In the genomic region with DNA sequence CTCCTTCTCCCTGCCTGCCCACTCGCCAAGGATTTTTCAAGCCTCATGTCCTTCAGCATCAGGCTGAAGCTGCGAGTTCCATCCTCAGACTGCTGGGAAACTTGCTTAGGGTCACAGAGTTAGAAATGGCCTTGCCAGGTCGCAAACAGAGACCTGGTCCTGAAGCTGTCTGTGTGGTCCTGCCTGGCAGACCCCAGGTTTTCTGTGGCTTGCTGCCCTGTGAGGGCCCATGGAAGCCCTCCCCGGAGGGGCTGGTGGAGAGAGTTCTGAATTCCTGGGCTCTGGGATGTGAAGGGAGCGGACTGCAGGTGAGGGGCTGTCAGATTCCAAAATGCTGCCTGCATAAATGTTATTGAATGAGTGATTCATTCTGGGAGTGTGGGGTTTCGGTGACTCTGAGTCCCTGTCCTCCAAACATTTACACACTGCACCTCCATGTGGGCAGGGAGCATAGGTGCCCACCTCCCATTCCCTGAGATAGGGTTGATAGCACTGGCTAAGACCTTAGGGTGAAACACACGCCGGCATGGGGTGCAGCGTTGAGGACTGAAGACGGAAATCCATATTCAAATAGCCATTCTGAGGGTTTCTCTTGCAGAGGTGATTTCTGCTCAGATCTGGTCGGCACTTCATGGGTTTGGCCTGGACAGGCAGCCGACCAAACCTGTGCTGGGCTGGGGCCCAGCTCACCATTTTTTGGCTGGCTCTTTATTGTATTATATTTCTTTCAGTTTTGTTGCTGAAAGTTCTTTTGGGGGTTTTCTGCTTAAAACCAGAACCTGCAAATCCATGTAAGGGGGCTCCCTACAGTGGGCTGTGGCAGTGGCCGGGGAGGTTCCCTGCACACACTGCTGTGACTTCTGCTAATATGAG, we compare ENCODE assay signal across 38 cellular contexts. TPM values are rescaled to one million over a fixed set of nuclear protein-coding genes. Genes with fewer than 3 reads are reported as not detected.
"Had no signal": no experiment of that assay in that cellular context is flagged by ENCODE, and none has a peak within 500 bp of the region (broad histone marks: within the 10 kb centered on the region; RNA-seq: fewer than 3 reads in every experiment).

No MANE protein-coding gene starts in this region.

- H3K4me3 ChIP-seq: adrenal gland, esophagus muscularis mucosa, gastroesophageal sphincter had no signal

- H3K4me3 Mint-ChIP-seq: activated B cell treated with CpG ODN at 0.5 μM for 24 hours; activated CD8-positive, alpha-beta memory T cell treated with anti-CD3 and anti-CD28 coated beads, Interleukin-2, amount 10 ng/mL, durations not matched to agents 7 days and 5 days; activated CD8-positive, alpha-beta T cell treated with anti-CD3 and anti-CD28 coated beads, Interleukin-2, amount 10 ng/mL, durations not matched to agents 7 days and 5 days; activated naive CD4-positive, alpha-beta T cell treated with anti-CD3 and anti-CD28 coated beads for 36 hours; activated naive CD4-positive, alpha-beta T cell treated with anti-CD3 and anti-CD28 coated beads, Interleukin-2, amount 50 U/mL, for 24 hours; activated naive CD8-positive, alpha-beta T cell treated with anti-CD3 and anti-CD28 coated beads for 36 hours; activated naive CD8-positive, alpha-beta T cell treated with anti-CD3 and anti-CD28 coated beads, Interleukin-2, amount 50 U/mL, for 24 hours; activated T-helper 1 cell treated with anti-CD3 and anti-CD28 coated beads, Interleukin-12 subunit alpha, Interleukin-12 subunit beta, Interleukin-2, Interleukin-4 antibody, amounts not matched to agents 30 ng/mL and 10 ng/mL and 1 ng/mL, durations not matched to agents 14 hours and 24 hours and 36 hours; central memory CD8-positive, alpha-beta T cell; effector memory CD8-positive, alpha-beta T cell; T-helper 17 cell; T-helper 2 cell treated with Interferon-gamma antibody and Interleukin-4, amounts not matched to agents 5 μg/mL and 100 μg/mL, for 36 hours had no signal

- H3K9me3 Mint-ChIP-seq: activated B cell treated with CpG ODN at 0.5 μM for 24 hours; activated naive CD4-positive, alpha-beta T cell treated with anti-CD3 and anti-CD28 coated beads for 36 hours; activated naive CD4-positive, alpha-beta T cell treated with anti-CD3 and anti-CD28 coated beads, Interleukin-2, amount 50 U/mL, for 24 hours; activated naive CD8-positive, alpha-beta T cell treated with anti-CD3 and anti-CD28 coated beads for 36 hours had no signal

- H3K4me1 Mint-ChIP-seq: activated naive CD8-positive, alpha-beta T cell treated with anti-CD3 and anti-CD28 coated beads for 36 hours; T-helper 17 cell had no signal

- H3K27ac Mint-ChIP-seq: activated B cell treated with CpG ODN at 0.5 μM for 24 hours; activated CD8-positive, alpha-beta memory T cell treated with anti-CD3 and anti-CD28 coated beads, Interleukin-2, amount 10 ng/mL, durations not matched to agents 7 days and 5 days; activated CD8-positive, alpha-beta T cell treated with anti-CD3 and anti-CD28 coated beads, Interleukin-2, amount 10 ng/mL, durations not matched to agents 7 days and 5 days; activated naive CD4-positive, alpha-beta T cell treated with anti-CD3 and anti-CD28 coated beads for 36 hours; activated naive CD4-positive, alpha-beta T cell treated with anti-CD3 and anti-CD28 coated beads, Interleukin-2, amount 50 U/mL, for 24 hours; activated naive CD8-positive, alpha-beta T cell treated with anti-CD3 and anti-CD28 coated beads for 36 hours; activated naive CD8-positive, alpha-beta T cell treated with anti-CD3 and anti-CD28 coated beads, Interleukin-2, amount 50 U/mL, for 24 hours; activated T-helper 1 cell treated with anti-CD3 and anti-CD28 coated beads, Interleukin-12 subunit alpha, Interleukin-12 subunit beta, Interleukin-2, Interleukin-4 antibody, amounts not matched to agents 30 ng/mL and 10 ng/mL and 1 ng/mL, durations not matched to agents 14 hours and 24 hours and 36 hours; activated T-helper 2 cell treated with anti-CD3 and anti-CD28 coated beads, Interferon-gamma antibody, Interleukin-2, Interleukin-4, amounts not matched to agents 10 μg/mL and 5 μg/mL and 100 μg/mL, durations not matched to agents 14 hours and 24 hours and 36 hours; T-helper 17 cell; T-helper 2 cell treated with Interferon-gamma antibody and Interleukin-4, amounts not matched to agents 5 μg/mL and 100 μg/mL, for 36 hours had no signal

- H3K27ac ChIP-seq: adrenal gland, brain microvascular endothelial cell, esophagus muscularis mucosa, gastroesophageal sphincter, WERI-Rb-1 had no signal

- FAIRE-seq: astrocyte, bronchial epithelial cell, colon had no signal

- ATAC-seq: activated CD4-positive, CD25-positive, alpha-beta regulatory T cell treated with anti-CD3 and anti-CD28 coated beads, Interleukin-2, amount 50 U/mL, for 24 hours; activated CD8-positive, alpha-beta memory T cell treated with anti-CD3 and anti-CD28 coated beads, Interleukin-2, amount 10 ng/mL, durations not matched to agents 7 days and 5 days; activated CD8-positive, alpha-beta T cell treated with anti-CD3 and anti-CD28 coated beads, Interleukin-2, amount 10 ng/mL, durations not matched to agents 7 days and 5 days; activated naive CD8-positive, alpha-beta T cell treated with anti-CD3 and anti-CD28 coated beads, Interleukin-2, amount 50 U/mL, for 24 hours; effector memory CD8-positive, alpha-beta T cell; gastroesophageal sphincter; T-helper 17 cell had no signal

- H3K36me3 ChIP-seq: adrenal gland, brain microvascular endothelial cell, esophagus muscularis mucosa, gastroesophageal sphincter, WERI-Rb-1 had no signal

- DNase-seq: activated B cell treated with CpG ODN at 0.5 μM for 24 hours; activated CD4-positive, alpha-beta T cell treated with anti-CD3 and anti-CD28 coated beads for 48 hours; activated CD4-positive, alpha-beta T cell treated with anti-CD3 and anti-CD28 coated beads, Interleukin-2, amount 50 U/mL, for 1 hour; activated CD4-positive, alpha-beta T cell treated with anti-CD3 and anti-CD28 coated beads, Interleukin-2, amount 50 U/mL, for 48 hours; activated CD8-positive, alpha-beta memory T cell treated with anti-CD3 and anti-CD28 coated beads, Interleukin-2, amount 10 ng/mL, durations not matched to agents 7 days and 5 days; activated CD8-positive, alpha-beta memory T cell treated with anti-CD3 and anti-CD28 coated beads, Interleukin-2, amount 50 U/mL, for 4 hours; activated CD8-positive, alpha-beta T cell treated with anti-CD3 and anti-CD28 coated beads, Interleukin-2, amount 10 ng/mL, durations not matched to agents 7 days and 5 days; activated effector memory CD4-positive, alpha-beta T cell treated with anti-CD3 and anti-CD28 coated beads, Interleukin-2, amount 50 U/mL, for 16 hours; activated naive CD4-positive, alpha-beta T cell treated with anti-CD3 and anti-CD28 coated beads for 36 hours; activated naive CD8-positive, alpha-beta T cell treated with anti-CD3 and anti-CD28 coated beads for 36 hours; activated naive CD8-positive, alpha-beta T cell treated with anti-CD3 and anti-CD28 coated beads, Interleukin-2, amount 50 U/mL, for 24 hours; activated T-cell treated with anti-CD3 and anti-CD28 coated beads, Interleukin-2, amount 50 U/mL, for 1 hour; activated T-cell treated with anti-CD3 and anti-CD28 coated beads, Interleukin-2, amount 50 U/mL, for 48 hours; adrenal gland; amygdala; brain microvascular endothelial cell; cortex of kidney; dermis blood vessel endothelial cell; effector CD4-positive, alpha-beta T cell; effector memory CD8-positive, alpha-beta T cell; erythroblast; foreskin melanocyte; T-helper 1 cell; T-helper 17 cell; T1000; WERI-Rb-1 had no signal

- H3K4me1 ChIP-seq: adrenal gland had no signal

- H3K9me3 ChIP-seq: adrenal gland, esophagus muscularis mucosa, gastroesophageal sphincter had no signal

RNA-seq across cellular contexts. Expression of a gene that starts 21.8 kb away (rescaled TPM):
- total RNA-seq: bronchial epithelial cell, dermis blood vessel endothelial cell, glomerular endothelial cell had no signal
